Comparison of ENCODE assay signal across 2 cellular contexts in the genomic region with DNA sequence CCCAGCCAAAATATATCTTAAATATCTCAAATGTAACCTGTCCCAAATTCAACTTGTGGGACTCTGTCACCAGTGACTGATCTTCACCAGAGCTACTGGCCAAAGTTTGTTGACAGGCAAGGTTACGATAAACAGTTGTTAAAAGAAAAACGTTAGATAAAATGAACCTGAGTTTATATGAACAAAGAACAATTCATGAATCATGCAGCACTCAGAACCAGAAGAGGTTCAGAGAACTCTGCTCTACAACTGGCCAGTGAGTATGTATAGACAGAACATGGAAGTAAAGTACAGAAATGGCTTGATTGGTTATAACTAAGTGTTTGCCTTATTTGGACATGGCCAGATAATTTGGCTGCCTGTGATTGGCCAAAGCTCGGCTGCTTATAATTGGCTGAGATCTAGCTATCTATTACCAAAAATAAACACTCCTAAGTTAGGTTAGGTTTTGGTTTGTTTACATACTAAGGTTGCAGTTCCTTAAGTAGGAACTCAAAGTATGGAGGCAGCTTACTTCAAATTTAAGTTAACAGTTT.
TF ChIP-seq lines count a peak whose summit lies in the region.

No MANE protein-coding gene starts in this region.

TF ChIP-seq in HCT116, 20 proteins besides CTCF, POLR2A, EP300 and RAD21:
- TF ChIP-seq ZNF274 (IDR thresholded peaks at IDR 0.05; ENCODE audit: low read depth, low read length) (no peak), JUND (IDR thresholded peaks at IDR 0.05) (no peak), SRF (IDR thresholded peaks at IDR 0.05; ENCODE audit: low read depth) (0 out of 2 replicates have a peak, but pooled peaks have one; percentile 34), TCF7L2 (IDR thresholded peaks at IDR 0.05; ENCODE audit: borderline replicate concordance, extremely low read depth, insufficient read depth, insufficient read length) (no peak), EZH2phosphoT487 (IDR thresholded peaks at IDR 0.05; ENCODE audit: borderline replicate concordance) (no peak), CEBPB (IDR thresholded peaks at IDR 0.05; ENCODE audit: low read depth) (no peak), CBX3 (IDR thresholded peaks at IDR 0.05; ENCODE audit: low read depth) (no peak)
- TF ChIP-seq, protein P1, sequence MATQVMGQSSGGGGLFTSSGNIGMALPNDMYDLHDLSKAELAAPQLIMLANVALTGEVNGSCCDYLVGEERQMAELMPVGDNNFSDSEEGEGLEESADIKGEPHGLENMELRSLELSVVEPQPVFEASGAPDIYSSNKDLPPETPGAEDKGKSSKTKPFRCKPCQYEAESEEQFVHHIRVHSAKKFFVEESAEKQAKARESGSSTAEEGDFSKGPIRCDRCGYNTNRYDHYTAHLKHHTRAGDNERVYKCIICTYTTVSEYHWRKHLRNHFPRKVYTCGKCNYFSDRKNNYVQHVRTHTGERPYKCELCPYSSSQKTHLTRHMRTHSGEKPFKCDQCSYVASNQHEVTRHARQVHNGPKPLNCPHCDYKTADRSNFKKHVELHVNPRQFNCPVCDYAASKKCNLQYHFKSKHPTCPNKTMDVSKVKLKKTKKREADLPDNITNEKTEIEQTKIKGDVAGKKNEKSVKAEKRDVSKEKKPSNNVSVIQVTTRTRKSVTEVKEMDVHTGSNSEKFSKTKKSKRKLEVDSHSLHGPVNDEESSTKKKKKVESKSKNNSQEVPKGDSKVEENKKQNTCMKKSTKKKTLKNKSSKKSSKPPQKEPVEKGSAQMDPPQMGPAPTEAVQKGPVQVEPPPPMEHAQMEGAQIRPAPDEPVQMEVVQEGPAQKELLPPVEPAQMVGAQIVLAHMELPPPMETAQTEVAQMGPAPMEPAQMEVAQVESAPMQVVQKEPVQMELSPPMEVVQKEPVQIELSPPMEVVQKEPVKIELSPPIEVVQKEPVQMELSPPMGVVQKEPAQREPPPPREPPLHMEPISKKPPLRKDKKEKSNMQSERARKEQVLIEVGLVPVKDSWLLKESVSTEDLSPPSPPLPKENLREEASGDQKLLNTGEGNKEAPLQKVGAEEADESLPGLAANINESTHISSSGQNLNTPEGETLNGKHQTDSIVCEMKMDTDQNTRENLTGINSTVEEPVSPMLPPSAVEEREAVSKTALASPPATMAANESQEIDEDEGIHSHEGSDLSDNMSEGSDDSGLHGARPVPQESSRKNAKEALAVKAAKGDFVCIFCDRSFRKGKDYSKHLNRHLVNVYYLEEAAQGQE (IDR thresholded peaks at IDR 0.05; ENCODE audit: low read depth): no peak
- TF ChIP-seq, protein P2, sequence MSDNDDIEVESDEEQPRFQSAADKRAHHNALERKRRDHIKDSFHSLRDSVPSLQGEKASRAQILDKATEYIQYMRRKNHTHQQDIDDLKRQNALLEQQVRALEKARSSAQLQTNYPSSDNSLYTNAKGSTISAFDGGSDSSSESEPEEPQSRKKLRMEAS (IDR thresholded peaks at IDR 0.05): no peak
TF ChIP-seq in HCT116: peak in this region for 1.

TF ChIP-seq in K562, 482 proteins besides CTCF, POLR2A, EP300 and RAD21:
- peak; percentile 42 to 93; a peak in 3 of 4 replicates for TF ChIP-seq SRF (CRISPR knock-in tag; IDR thresholded peaks at IDR 0.05)
- no peak for TF ChIP-seq KDM5B (IDR thresholded peaks at IDR 0.05; ENCODE audit: insufficient replicate concordance, low read depth, low read length)
- TF ChIP-seq ZEB2 (IDR thresholded peaks at IDR 0.05): no peak
